Comparison of ENCODE assay signal across 18 cellular contexts in the genomic region with DNA sequence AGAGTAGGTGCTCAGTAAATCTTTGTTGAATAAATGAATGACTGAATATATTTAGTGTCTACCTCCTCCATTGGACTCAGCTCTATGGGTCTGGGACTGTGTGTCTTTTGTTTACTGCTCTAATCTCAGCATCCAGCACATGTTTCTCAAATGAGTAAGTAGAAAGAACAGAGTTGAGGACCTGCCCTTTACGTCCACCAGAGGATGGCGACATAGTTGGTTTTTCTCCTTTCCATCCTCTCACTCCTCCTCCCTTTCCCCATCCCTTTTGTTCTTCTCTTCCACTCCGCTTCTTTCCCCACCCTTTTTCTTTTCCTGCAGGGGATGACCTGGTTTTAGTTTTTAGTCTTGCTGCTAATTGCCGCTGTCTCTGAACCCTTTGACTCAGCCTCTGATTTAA. TPM values are rescaled to one million over a fixed set of nuclear protein-coding genes. Genes with fewer than 3 reads are reported as not detected.
DNase-seq lines count a peak whose midpoint lies in the region; ATAC-seq and TF ChIP-seq lines count a peak whose summit lies in the region.
"Had no signal": no experiment of that assay in that cellular context is flagged by ENCODE, and none has a peak within 500 bp of the region (broad histone marks: within the 10 kb centered on the region; RNA-seq: fewer than 3 reads in every experiment).

No MANE protein-coding gene starts in this region.

- no peaks in the 10 kb centered on the region for H3K79me2 ChIP-seq in HCT116 (ENCODE audit: insufficient read depth, low read length)

- H3K27me3 ChIP-seq in HCT116 (ENCODE audit: insufficient read depth, low read length) (peaks cover 12% of the 10 kb centered on the region; the same call in 1 of the 2 replicates), foreskin keratinocyte (peaks cover 9% of the 10 kb centered on the region), dorsolateral prefrontal cortex (peaks cover 0 to 4% (median 0%) of the 10 kb centered on the region in 45 donors)

- no peak overlapping the region for H2AFZ ChIP-seq in HCT116 (ENCODE audit: low read depth, low read length, poor library complexity, severe bottlenecking)

- no peak overlapping the region for H3K9ac ChIP-seq in HCT116 (ENCODE audit: low read length)

- in situ Hi-C loops in SK-MEL-5 (cut with HindIII; ENCODE audit: low pct_unique_long_range_greater_than_20kb, low sequenced_read_pairs): no loop called here

- no peaks in the 10 kb centered on the region for H3K9me2 ChIP-seq in HCT116 (ENCODE audit: insufficient read depth)

- no peak for TF ChIP-seq POLR2A in HCT116 (IDR thresholded peaks at IDR 0.05; ENCODE audit: borderline replicate concordance, extremely low read depth, insufficient read depth, insufficient read length)

- no peak overlapping the region for H3K4me3 ChIP-seq in HCT116 (replicated peaks in 1 of 2; ENCODE audit: low read depth in 1 of 2, low read length in 2 of 2)
- H3K4me3 ChIP-seq in dorsolateral prefrontal cortex: no peak overlapping the region
- H3K4me3 ChIP-seq: SK-N-MC had no signal

- TF ChIP-seq CTCF in HCT116 (IDR thresholded peaks at IDR 0.05 in 2 of 3, conservative IDR thresholded peaks at IDR 0.05 in 1 of 3; ENCODE audit: borderline replicate concordance in 1 of 3, insufficient read depth in 1 of 3, low read depth in 2 of 3, low read length in 2 of 3) (peak in 1 of 3 experiments; percentile 16; a peak in 1 of 6 replicates), foreskin keratinocyte (conservative IDR thresholded peaks at IDR 0.05) (peak; percentile 30), dorsolateral prefrontal cortex (IDR thresholded peaks at IDR 0.05 in 54 of 56, conservative IDR thresholded peaks at IDR 0.05 in 2 of 56; ENCODE audit: low read depth in 1 of 56, partially characterized antibody in 56 of 56) (peak in 6 of 56 donors; percentile 8 to 21 (median 16))

- ATAC-seq in HCT116 (no peak; the same call in 1 of the 2 replicates), foreskin keratinocyte (no peak)

- DNase-seq in HCT116 (ENCODE audit: low read depth, low spot score): no peak
- DNase-seq in SK-MEL-5 (ENCODE audit: low read depth, low spot score): peak; percentile 11
- no peak for DNase-seq in foreskin keratinocyte
- peak; percentile 7 for DNase-seq in pons (ENCODE audit: low spot score)
- no peak for DNase-seq in dorsolateral prefrontal cortex
- no peak for DNase-seq in mesenteric fat pad (ENCODE audit: low spot score)
- DNase-seq in COLO668 (lab: John Stamatoyannopoulos, UW; ENCODE audit: unreplicated experiment): no peak
- DNase-seq: BE2C; CD4-positive, alpha-beta memory T cell; GOT3; Karpas-422; NCI-H1417 treated with DMSO at 0.1 percent for 48 hours; NCI-H2029; NCI-H510A; OCI-M1 had no signal

- intact Hi-C loops in HCT116 (cut with micrococcal nuclease) (no loop called here), dorsolateral prefrontal cortex (cut with DNase I) (loop anchor here in 1 of 2 donors (10.0 kb wide), 1 partner anchor 272 kb away; no protein-coding TSS in a partner anchor)

- RAD21 ChIA-PET in HCT116 (lab: Charles Lee; ENCODE audit: low non-redundant PET in 1 of 2, low total read pairs in 2 of 2, uncharacterized antibody in 2 of 2, unreplicated experiment in 2 of 2): no interaction called here

- H3K27ac ChIP-seq in HCT116 (ENCODE audit: low read depth, low read length): no peak overlapping the region
- H3K27ac ChIP-seq in foreskin keratinocyte: no peak overlapping the region
- no peak overlapping the region for H3K27ac ChIP-seq in dorsolateral prefrontal cortex

- H4K20me1 ChIP-seq in HCT116 (ENCODE audit: insufficient read depth): no peaks in the 10 kb centered on the region

- POLR2A ChIA-PET in HCT116 (lab: Charles Lee): no interaction called here

- CTCF ChIA-PET in HCT116 (lab: Charles Lee): no interaction called here

- BruUV-seq in HCT116 (replicated peaks; lab: Mats Ljungman, UMichigan): no TSS peak

- TF ChIP-seq RAD21 in HCT116 (IDR thresholded peaks at IDR 0.05; ENCODE audit: low read depth): 0 out of 2 replicates have a peak, but pooled peaks have one; percentile 2

- H3K4me2 ChIP-seq in HCT116 (ENCODE audit: low read length): no peak overlapping the region

- no peaks in the 10 kb centered on the region for H3K36me3 ChIP-seq in HCT116 (ENCODE audit: control insufficient read depth in 1 of 2, insufficient read depth in 2 of 2, low read length in 2 of 2)
- H3K36me3 ChIP-seq: BE2C had no signal

- no peaks in the 10 kb centered on the region for H3K9me3 ChIP-seq in HCT116 (ENCODE audit: control insufficient read depth in 1 of 2, insufficient read depth in 1 of 2, low read depth in 1 of 2, low read length in 2 of 2)
- H3K9me3 ChIP-seq: BE2C had no signal

- H3K4me1 ChIP-seq in HCT116 (ENCODE audit: control insufficient read depth in 1 of 2, insufficient read depth in 2 of 2, low read length in 2 of 2) (no peaks in the 10 kb centered on the region), foreskin keratinocyte (no peaks in the 10 kb centered on the region)
- H3K4me1 ChIP-seq: BE2C had no signal

TF ChIP-seq in HCT116, 20 proteins besides CTCF, POLR2A, EP300 and RAD21 (continues in another document):
- TF ChIP-seq FOSL1 (IDR thresholded peaks at IDR 0.05; ENCODE audit: low read depth) (no peak), ZNF274 (IDR thresholded peaks at IDR 0.05; ENCODE audit: low read depth, low read length) (no peak), ZBTB33 (IDR thresholded peaks at IDR 0.05; ENCODE audit: extremely low read depth, insufficient replicate concordance, low read length) (no peak), ZFX (IDR thresholded peaks at IDR 0.05) (no peak), TCF7L2 (IDR thresholded peaks at IDR 0.05; ENCODE audit: borderline replicate concordance, extremely low read depth, insufficient read depth, insufficient read length) (no peak), CBX3 (IDR thresholded peaks at IDR 0.05; ENCODE audit: low read depth) (no peak), EZH2phosphoT487 (IDR thresholded peaks at IDR 0.05; ENCODE audit: borderline replicate concordance) (no peak), SP1 (IDR thresholded peaks at IDR 0.05; ENCODE audit: low read depth) (no peak), SIN3A (IDR thresholded peaks at IDR 0.05; ENCODE audit: low read depth) (no peak), ATF3 (IDR thresholded peaks at IDR 0.05) (no peak), EZH2 (IDR thresholded peaks at IDR 0.05) (no peak), JUND (IDR thresholded peaks at IDR 0.05) (no peak), EGR1 (IDR thresholded peaks at IDR 0.05; ENCODE audit: low read depth) (no peak), YY1 (IDR thresholded peaks at IDR 0.05; ENCODE audit: extremely low read depth, insufficient replicate concordance, low read depth, low read length) (no peak), POLR2AphosphoS5 (IDR thresholded peaks at IDR 0.05; ENCODE audit: low read depth, low read length) (no peak), ELF1 (IDR thresholded peaks at IDR 0.05; ENCODE audit: borderline replicate concordance, low read depth) (no peak)
- TF ChIP-seq, protein P1, sequence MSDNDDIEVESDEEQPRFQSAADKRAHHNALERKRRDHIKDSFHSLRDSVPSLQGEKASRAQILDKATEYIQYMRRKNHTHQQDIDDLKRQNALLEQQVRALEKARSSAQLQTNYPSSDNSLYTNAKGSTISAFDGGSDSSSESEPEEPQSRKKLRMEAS (IDR thresholded peaks at IDR 0.05): no peak

RNA-seq across cellular contexts. Expression of gene CHP2, which starts 12.1 kb away (rescaled TPM):
- total RNA-seq in HCT116 (2021; ENCODE audit: unreplicated experiment) (not detected), foreskin keratinocyte (not detected in 2 replicates), dorsolateral prefrontal cortex (under 1 TPM in 64 of 120 experiments, not detected in 56; 0.16 to 0.88 (median 0.35) TPM), mesenteric fat pad (0.22 TPM)
- not detected in 2 replicates for polyA plus RNA-seq in HCT116 (2012)
- not detected in 2 replicates for total RNA-seq in SK-MEL-5 (2014; rRNA removed; shearing (Covaris generic))
- polyA plus RNA-seq in SK-MEL-5 (2015; cell fraction: cytosol; rRNA removed): not detected in 2 replicates
- 0.14 TPM in 1 of 2 replicates, not detected in the other for polyA plus RNA-seq in SK-MEL-5 (2015; cell fraction: nucleus; rRNA removed)
- polyA plus RNA-seq in foreskin keratinocyte: 0.02 TPM in 1 of 2 replicates, not detected in the other
- total RNA-seq: CD4-positive, alpha-beta memory T cell; Daoy had no signal
- polyA plus RNA-seq: AG04450; CD4-positive, alpha-beta memory T cell had no signal

RNA-seq across cellular contexts. Expression of gene ERN2, which starts 29.7 kb away (rescaled TPM):
- 0.47 TPM for total RNA-seq in HCT116 (2021; ENCODE audit: unreplicated experiment)
- polyA plus RNA-seq in HCT116 (2012): 0.25 and 0.54 TPM in 2 replicates
- total RNA-seq in SK-MEL-5 (2014; rRNA removed; shearing (Covaris generic)): not detected in 2 replicates
- not detected in 2 replicates for polyA plus RNA-seq in SK-MEL-5 (2015; cell fraction: cytosol; rRNA removed)
- polyA plus RNA-seq in SK-MEL-5 (2015; cell fraction: nucleus; rRNA removed): 0.28 TPM in 1 of 2 replicates, not detected in the other
- not detected in 2 replicates for total RNA-seq in foreskin keratinocyte
- not detected in 2 replicates for polyA plus RNA-seq in foreskin keratinocyte
- 1 to 10 TPM in 5 of 120 experiments, under 1 TPM in 26, not detected in 89; 0.15 to 1.5 (median 0.41) TPM for total RNA-seq in dorsolateral prefrontal cortex
- total RNA-seq in mesenteric fat pad: 1.9 TPM
- total RNA-seq: CD4-positive, alpha-beta memory T cell had no signal
- polyA plus RNA-seq: CD4-positive, alpha-beta memory T cell had no signal

Comparison
In these comparisons a context has a peak if more than half of its experiments do, and no peak if none do; other contexts are left out.
1. DNase-seq: peak in SK-MEL-5 (single experiment) and pons (single experiment); none in HCT116 (single experiment), foreskin keratinocyte (0 of 2), dorsolateral prefrontal cortex (0 of 10), mesenteric fat pad (single experiment) and COLO668 (single experiment).